19 cellular contexts compared by ENCODE assay signal in genomic region chr14:89508863-89509262, GRCh38.
DNase-seq lines count a peak whose midpoint lies in the region; ATAC-seq and TF ChIP-seq lines count a peak whose summit lies in the region.
"Had no signal": no experiment of that assay in that cellular context is flagged by ENCODE, and none has a peak within 500 bp of the region (broad histone marks: within the 10 kb centered on the region; RNA-seq: fewer than 3 reads in every experiment).

No MANE protein-coding gene starts in this region.

- H3K4me1 ChIP-seq in CD8-positive, alpha-beta T cell (ENCODE audit: insufficient read depth, low read length): peaks cover 35% of the 10 kb centered on the region
- peaks cover 29% of the 10 kb centered on the region for H3K4me1 ChIP-seq in mesenchymal stem cell (ENCODE audit: control insufficient read depth, insufficient read depth, low read depth, low read length)

- H3K27me3 Mint-ChIP-seq in CD14-positive monocyte (ENCODE audit: low read depth in 3 of 3): peaks cover 0 to 1% (median 0%) of the 10 kb centered on the region in 3 donors
- no peaks in the 10 kb centered on the region for H3K27me3 Mint-ChIP-seq in CD8-positive, alpha-beta T cell (ENCODE audit: low read depth)
- H3K27me3 Mint-ChIP-seq in activated CD8-positive, alpha-beta T cell treated with anti-CD3 and anti-CD28 coated beads, Interleukin-2, amount 10 ng/mL, durations not matched to agents 7 days and 5 days (ENCODE audit: low read depth): no peaks in the 10 kb centered on the region

- no peak overlapping the region for H3K27ac ChIP-seq in CD8-positive, alpha-beta T cell (ENCODE audit: low read depth, low read length)
- H3K27ac ChIP-seq in mesenchymal stem cell (ENCODE audit: low read length, poor library complexity, severe bottlenecking): peak overlapping the region; percentile 17
- H3K27ac ChIP-seq: psoas muscle had no signal

- no peak overlapping the region for H3K4me3 Mint-ChIP-seq in CD14-positive monocyte
- H3K4me3 Mint-ChIP-seq in CD8-positive, alpha-beta T cell: no peak overlapping the region
- H3K4me3 Mint-ChIP-seq in activated CD8-positive, alpha-beta T cell treated with anti-CD3 and anti-CD28 coated beads, Interleukin-2, amount 10 ng/mL, durations not matched to agents 7 days and 5 days: no peak overlapping the region

- no peak overlapping the region for H2BK120ac ChIP-seq in mesenchymal stem cell (ENCODE audit: low read depth, low read length)

- H3K23ac ChIP-seq in mesenchymal stem cell (ENCODE audit: low read length in 2 of 2): no peak overlapping the region

- ATAC-seq in CD8-positive, alpha-beta T cell: no peak
- ATAC-seq in activated CD8-positive, alpha-beta T cell treated with anti-CD3 and anti-CD28 coated beads, Interleukin-2, amount 10 ng/mL, durations not matched to agents 7 days and 5 days: no peak
- ATAC-seq in HG02642 (IDR thresholded peaks at IDR 0.05; ENCODE audit: poor library complexity, unreplicated experiment) (no peak), HG03045 (IDR thresholded peaks at IDR 0.05; ENCODE audit: unreplicated experiment) (no peak)
- ATAC-seq: heart right ventricle, left ventricle myocardium superior had no signal

- peak overlapping the region in 5 of 7 donors; percentile 38 to 72 (median 52) for H3K27ac Mint-ChIP-seq in CD14-positive monocyte
- peak overlapping the region; percentile 50 for H3K27ac Mint-ChIP-seq in CD8-positive, alpha-beta T cell
- peak overlapping the region; percentile 61 for H3K27ac Mint-ChIP-seq in activated CD8-positive, alpha-beta T cell treated with anti-CD3 and anti-CD28 coated beads, Interleukin-2, amount 10 ng/mL, durations not matched to agents 7 days and 5 days

- H3K4ac ChIP-seq in mesenchymal stem cell (ENCODE audit: low read depth in 1 of 2, low read length in 2 of 2): no peak overlapping the region

- peaks cover 0 to 3% (median 0%) of the 10 kb centered on the region in 7 donors for H3K9me3 Mint-ChIP-seq in CD14-positive monocyte
- H3K9me3 Mint-ChIP-seq in CD8-positive, alpha-beta T cell: no peaks in the 10 kb centered on the region
- no peaks in the 10 kb centered on the region for H3K9me3 Mint-ChIP-seq in activated CD8-positive, alpha-beta T cell treated with anti-CD3 and anti-CD28 coated beads, Interleukin-2, amount 10 ng/mL, durations not matched to agents 7 days and 5 days (ENCODE audit: insufficient read depth)

- H3K14ac ChIP-seq in mesenchymal stem cell (ENCODE audit: low read length in 2 of 2): peak overlapping the region in 1 of 2 experiments; percentile 19

- POLR2A ChIA-PET in CD8-positive, alpha-beta T cell (lab: Charles Lee): no interaction called here
- POLR2A ChIA-PET in activated CD8-positive, alpha-beta T cell treated with anti-CD3 and anti-CD28 coated beads, Interleukin-2, amount 10 ng/mL, durations not matched to agents 7 days and 5 days (lab: Charles Lee): no interaction called here

- peaks cover 65% of the 10 kb centered on the region for H3K4me1 Mint-ChIP-seq in CD14-positive monocyte
- H3K4me1 Mint-ChIP-seq in CD8-positive, alpha-beta T cell (ENCODE audit: low read depth): peaks cover 74% of the 10 kb centered on the region
- peaks cover 66% of the 10 kb centered on the region for H3K4me1 Mint-ChIP-seq in activated CD8-positive, alpha-beta T cell treated with anti-CD3 and anti-CD28 coated beads, Interleukin-2, amount 10 ng/mL, durations not matched to agents 7 days and 5 days (ENCODE audit: low read depth)

- H3K18ac ChIP-seq in mesenchymal stem cell (ENCODE audit: low read depth in 1 of 2, low read length in 2 of 2): no peak overlapping the region

- no peak overlapping the region for H3K9ac ChIP-seq in mesenchymal stem cell (ENCODE audit: low read length)

- no peak overlapping the region for H3K4me2 ChIP-seq in mesenchymal stem cell (ENCODE audit: low read length, poor library complexity, severe bottlenecking)

- H2AFZ ChIP-seq in mesenchymal stem cell (ENCODE audit: low read depth, low read length): no peak overlapping the region

- no peak for DNase-seq in CD14-positive monocyte (ENCODE audit: low spot score)
- DNase-seq in CD8-positive, alpha-beta T cell: no peak
- DNase-seq in activated CD8-positive, alpha-beta T cell treated with anti-CD3 and anti-CD28 coated beads, Interleukin-2, amount 10 ng/mL, durations not matched to agents 7 days and 5 days: no peak
- DNase-seq in mesenchymal stem cell: no peak
- no peak for DNase-seq in stimulated activated naive CD4-positive, alpha-beta T cell treated with Interleukin-2 at 50 U/mL for 16 hours (lab: John Stamatoyannopoulos, UW)
- no peak for DNase-seq in medulla oblongata (ENCODE audit: extremely low spot score)
- DNase-seq: activated CD4-positive, alpha-beta T cell treated with anti-CD3 and anti-CD28 coated beads, Interleukin-2, amount 50 U/mL, for 4 hours; amygdala; central memory CD4-positive, alpha-beta T cell; heart right ventricle; left ventricle myocardium superior; NCI-H1092 treated with DMSO at 0.1 percent for 48 hours; NCI-H2081 treated with DMSO at 0.1 percent for 48 hours; NCI-H524; psoas muscle; RPMI8226; stimulated activated CD4-positive, alpha-beta T cell treated with anti-CD3 and anti-CD28 coated beads, Interleukin-2, amount 100 ng/mL, for 48 hours had no signal

- peak overlapping the region in 1 of 2 experiments; percentile 68 for H2BK12ac ChIP-seq in mesenchymal stem cell (ENCODE audit: low read length in 2 of 2)

- H4K91ac ChIP-seq in mesenchymal stem cell (ENCODE audit: low read length): no peak overlapping the region

- H2BK5ac ChIP-seq in mesenchymal stem cell (ENCODE audit: low read depth, low read length, poor library complexity, severe bottlenecking): no peak overlapping the region

- no peak overlapping the region for H4K8ac ChIP-seq in mesenchymal stem cell (ENCODE audit: low read length)

- TF ChIP-seq CTCF in CD14-positive monocyte (IDR thresholded peaks at IDR 0.05): no peak
- no peak for TF ChIP-seq CTCF in CD8-positive, alpha-beta T cell (IDR thresholded peaks at IDR 0.05)

- H3K4me3 ChIP-seq in CD8-positive, alpha-beta T cell (ENCODE audit: low read depth, low read length): no peak overlapping the region
- no peak overlapping the region for H3K4me3 ChIP-seq in mesenchymal stem cell (ENCODE audit: insufficient read depth in 1 of 2, low read depth in 1 of 2, low read length in 2 of 2)
- H3K4me3 ChIP-seq: heart right ventricle, psoas muscle had no signal

- peak overlapping the region; percentile 95 for H2AK5ac ChIP-seq in mesenchymal stem cell (ENCODE audit: low read length, severe bottlenecking)

- intact Hi-C loops in CD14-positive monocyte (cut with micrococcal nuclease): no loop called here
- intact Hi-C loops in CD8-positive, alpha-beta T cell (cut with DNase I, micrococcal nuclease): no loop called here

- no peak overlapping the region for H2BK15ac ChIP-seq in mesenchymal stem cell (ENCODE audit: low read depth, poor library complexity, severe bottlenecking)

- CTCF ChIA-PET in CD8-positive, alpha-beta T cell (lab: Charles Lee): no interaction called here
- CTCF ChIA-PET in activated CD8-positive, alpha-beta T cell treated with anti-CD3 and anti-CD28 coated beads, Interleukin-2, amount 10 ng/mL, durations not matched to agents 7 days and 5 days (lab: Charles Lee): no interaction called here

- H3K36me3 ChIP-seq in CD8-positive, alpha-beta T cell (ENCODE audit: insufficient read depth, low read length): no peaks in the 10 kb centered on the region
- H3K36me3 ChIP-seq in mesenchymal stem cell (ENCODE audit: control insufficient read depth in 1 of 2, insufficient read depth in 2 of 2, low read depth in 1 of 2, low read length in 2 of 2): no peaks in the 10 kb centered on the region
- H3K36me3 ChIP-seq: heart right ventricle had no signal

- WGBS in mesenchymal stem cell: 90% methylated on average over 3 of the region's 3 CpGs

- H3K79me1 ChIP-seq in mesenchymal stem cell (replicated peaks; ENCODE audit: low read length, poor library complexity, severe bottlenecking): peaks cover 3% of the 10 kb centered on the region

- H3K27me3 ChIP-seq in CD8-positive, alpha-beta T cell (ENCODE audit: insufficient read depth, low read length): no peaks in the 10 kb centered on the region
- H3K27me3 ChIP-seq in mesenchymal stem cell (ENCODE audit: control insufficient read depth in 1 of 2, insufficient read depth in 1 of 2, low read length in 2 of 2): no peaks in the 10 kb centered on the region
- H3K27me3 ChIP-seq: heart right ventricle had no signal

- peaks cover 27 to 42% of the 10 kb centered on the region in 2 donors for H3K36me3 Mint-ChIP-seq in CD14-positive monocyte
- H3K36me3 Mint-ChIP-seq in CD8-positive, alpha-beta T cell: peaks cover 24% of the 10 kb centered on the region
- H3K36me3 Mint-ChIP-seq in activated CD8-positive, alpha-beta T cell treated with anti-CD3 and anti-CD28 coated beads, Interleukin-2, amount 10 ng/mL, durations not matched to agents 7 days and 5 days (ENCODE audit: low read depth): peaks cover 24% of the 10 kb centered on the region

- no peaks in the 10 kb centered on the region for H3K9me3 ChIP-seq in CD8-positive, alpha-beta T cell (ENCODE audit: low read length)
- H3K9me3 ChIP-seq in mesenchymal stem cell (ENCODE audit: control insufficient read depth, low read length): no peaks in the 10 kb centered on the region
- H3K9me3 ChIP-seq: heart right ventricle, psoas muscle had no signal
